In the genomic region with DNA sequence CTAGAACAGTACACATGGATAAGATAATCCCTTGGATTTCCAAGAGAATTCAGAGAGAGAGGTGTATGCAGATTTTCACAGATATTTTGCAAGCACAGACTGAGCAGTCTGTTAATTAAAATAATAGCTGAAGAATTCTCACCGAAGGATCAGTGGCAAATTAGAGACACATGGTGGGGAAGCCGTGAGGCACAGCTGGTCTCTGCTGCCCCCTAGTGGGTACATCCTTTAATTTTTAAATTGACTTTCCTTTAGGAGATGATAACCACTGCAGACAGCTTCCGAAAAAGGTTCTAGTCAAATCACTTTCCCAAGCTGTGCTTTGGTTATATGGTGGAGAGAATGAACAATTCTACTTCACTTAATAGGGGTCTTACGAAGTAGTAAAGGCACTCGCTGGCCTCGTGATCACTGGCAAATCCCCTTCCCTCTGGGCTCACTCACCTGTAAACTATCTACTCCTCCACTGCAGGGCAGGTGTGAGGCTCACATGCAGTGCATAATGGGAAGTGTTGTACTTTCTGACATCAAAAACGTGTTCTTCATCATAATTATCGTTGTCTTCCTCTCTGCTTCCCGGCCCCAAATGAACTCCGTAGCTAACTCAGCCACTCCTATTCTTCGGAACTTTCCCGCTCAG, we compare ENCODE assay signal across 8 cellular contexts. TPM values are rescaled to one million over a fixed set of nuclear protein-coding genes. Genes with fewer than 3 reads are reported as not detected.
DNase-seq lines count a peak whose midpoint lies in the region; TF ChIP-seq lines count a peak whose summit lies in the region.

No MANE protein-coding gene starts in this region.

- H3K36me3 Mint-ChIP-seq in nephron (ENCODE audit: low read depth): peaks cover 22% of the 10 kb centered on the region

- H3K4me2 ChIP-seq in OCI-LY3 (ENCODE audit: low read length): no peak overlapping the region

- H3K4me1 ChIP-seq in OCI-LY3 (ENCODE audit: low read length) (no peaks in the 10 kb centered on the region), testis (peaks cover 4% of the 10 kb centered on the region)

- peaks cover 31% of the 10 kb centered on the region for H3K4me1 Mint-ChIP-seq in nephron

- no peak overlapping the region for H3K4me3 Mint-ChIP-seq in nephron

- no peak overlapping the region for H3K27ac ChIP-seq in HL-60 (replicated peaks)
- H3K27ac ChIP-seq in OCI-LY3 (ENCODE audit: low read length): no peak overlapping the region
- H3K27ac ChIP-seq in testis: no peak overlapping the region

- H3K9me3 Mint-ChIP-seq in nephron: peaks cover 4% of the 10 kb centered on the region

- TF ChIP-seq CTCF in HL-60 (IDR thresholded peaks at IDR 0.05; ENCODE audit: insufficient read depth, low read length) (peak; percentile 34), OCI-LY3 (IDR thresholded peaks at IDR 0.05; ENCODE audit: low read depth, low read length) (peak; percentile 86), nephron (IDR thresholded peaks at IDR 0.05; ENCODE audit: unreplicated experiment in 3 of 3) (peak; percentile 82 to 90 (median 88)), testis (IDR thresholded peaks at IDR 0.05) (peak; percentile 76 to 96 (median 79))

- H2AFZ ChIP-seq in OCI-LY3 (ENCODE audit: low read depth, low read length): no peak overlapping the region

- no peaks in the 10 kb centered on the region for H3K27me3 Mint-ChIP-seq in nephron (ENCODE audit: low read depth)

- H3K36me3 ChIP-seq in OCI-LY3 (replicated peaks; ENCODE audit: low read depth, low read length) (peaks cover 45% of the 10 kb centered on the region), testis (ENCODE audit: low read depth, missing control alignments) (no peaks in the 10 kb centered on the region)

- H3K4me3 ChIP-seq in HL-60 (replicated peaks; ENCODE audit: insufficient read depth, low read length) (no peak overlapping the region), OCI-LY3 (ENCODE audit: low read length) (no peak overlapping the region), testis (no peak overlapping the region)

- TF ChIP-seq POLR2A in erythroblast (IDR thresholded peaks at IDR 0.05; ENCODE audit: low read length) (no peak), testis (IDR thresholded peaks at IDR 0.05) (no peak)

- H3K9me3 ChIP-seq in OCI-LY3 (ENCODE audit: insufficient read depth, low read length) (no peaks in the 10 kb centered on the region), testis (no peaks in the 10 kb centered on the region)

- peak; percentile 28 for DNase-seq in DMS 273 treated with DMSO at 0.1 percent for 48 hours (lab: John Stamatoyannopoulos, UW)
- peak in 1 of 2 experiments; percentile 48 for DNase-seq in HL-60 (ENCODE audit: low read depth in 1 of 2, low spot score in 1 of 2)
- peak; percentile 78 for DNase-seq in activated CD8-positive, alpha-beta memory T cell treated with anti-CD3 and anti-CD28 coated beads, Interleukin-2, amount 50 U/mL, for 48 hours
- peak; percentile 61 to 78 for DNase-seq in erythroblast (lab: John Stamatoyannopoulos, UW)
- peak; percentile 70 for DNase-seq in testis
- DNase-seq in GOT3 (lab: John Stamatoyannopoulos, UW): no peak

- H4K20me1 ChIP-seq in OCI-LY3 (ENCODE audit: insufficient read depth, low read length): peaks cover 17% of the 10 kb centered on the region

- H3K9ac ChIP-seq in OCI-LY3 (ENCODE audit: low read length): no peak overlapping the region

- no peak overlapping the region for H3K27ac Mint-ChIP-seq in nephron

- H3K27me3 ChIP-seq in HL-60 (ENCODE audit: insufficient read depth, poor library complexity, severe bottlenecking) (no peaks in the 10 kb centered on the region), OCI-LY3 (ENCODE audit: low read depth, low read length) (no peaks in the 10 kb centered on the region), testis (no peaks in the 10 kb centered on the region)

- 66% methylated on average over 12 of the region's 12 CpGs for WGBS in testis, 2 donors

- intact Hi-C loops in testis (cut with DNase I; ENCODE audit: low total_unique reads): no loop called here

- peaks cover 11% of the 10 kb centered on the region for H3K79me2 ChIP-seq in OCI-LY3 (ENCODE audit: low read length)

RNA-seq across cellular contexts. Expression of gene MESD, which starts 19.5 kb away (rescaled TPM):
- total RNA-seq in testis: 10 to 100 TPM; 38.5 to 39.8 TPM
- 26.0 TPM for polyA plus RNA-seq in testis (ENCODE audit: insufficient read depth, low read depth, low replicate concordance)

RNA-seq across cellular contexts. Expression of gene TLNRD1, which starts 30.6 kb away (rescaled TPM):
- 10 to 100 TPM; 11.5 to 14.9 TPM for total RNA-seq in testis
- polyA plus RNA-seq in testis (ENCODE audit: insufficient read depth, low read depth, low replicate concordance): 2.6 TPM

Comparison
In these comparisons a context has a peak if more than half of its experiments do, and no peak if none do; other contexts are left out.
1. CTCF ChIP-seq: peak in every context shown above with its lines; median percentile 88 in nephron; 86 in OCI-LY3; 79 in testis; 34 in HL-60.